In genomic region chr6:42984001-42984923, GRCh38 we compare ENCODE assay signal across 8 cellular contexts. TPM values are rescaled to one million over a fixed set of nuclear protein-coding genes. Genes with fewer than 3 reads are reported as not detected.
DNase-seq lines count a peak whose midpoint lies in the region; ATAC-seq and TF ChIP-seq lines count a peak whose summit lies in the region.

PPP2R5D (plus strand) TSS chr6:42984570; CDS start chr6:42984678, 108 bp downstream.

- H3K4me3 ChIP-seq in AG10803 (ENCODE audit: low read length), result peak within 1 kb of the TSS; percentile 74

- peak; percentile 93 for ATAC-seq in GM19043 (IDR thresholded peaks at IDR 0.05; ENCODE audit: low read depth, unreplicated experiment)
- ATAC-seq in HG03378 (IDR thresholded peaks at IDR 0.05; ENCODE audit: unreplicated experiment), result peak; percentile 85

- no peak for TF ChIP-seq CTCF in AG10803 (conservative IDR thresholded peaks at IDR 0.05; ENCODE audit: low read length)

- peak; percentile 98 for DNase-seq in AG10803 (ENCODE audit: low read depth)
- DNase-seq in NCI-H460 (ENCODE audit: extremely low read depth, low read depth), result peak; percentile 96
- peak; percentile 94 for DNase-seq in activated CD4-positive, CD25-positive, alpha-beta regulatory T cell treated with anti-CD3 and anti-CD28 coated beads, Interleukin-2, amount 50 U/mL, for 72 hours
- peak; percentile 99 for DNase-seq in cerebellar nuclear complex (lab: John Stamatoyannopoulos, UW)
- DNase-seq in islet precursor cell, result peak; percentile 99
- peak; percentile 96 to 97 (median 97) for DNase-seq in stimulated activated CD4-positive, alpha-beta T cell treated with anti-CD3 and anti-CD28 coated beads, Interleukin-12 subunit alpha, Interleukin-12 subunit beta, amount 100 ng/mL, for 48 hours (ENCODE audit: low read depth in 2 of 3, low spot score in 1 of 3)

RNA-seq across cellular contexts. Expression of gene PPP2R5D, which starts in this region (rescaled TPM):
- 34.8 and 35.7 TPM in 2 replicates for total RNA-seq in NCI-H460 (2014; rRNA removed; shearing (Covaris generic))
- polyA plus RNA-seq in NCI-H460 (2014; cell fraction: nucleus; rRNA removed), result 20.7 and 28.9 TPM in 2 replicates

Comparison
In these comparisons a context has a peak if more than half of its experiments do, and no peak if none do; other contexts are left out.
1. Peak in every context shown above with its lines: DNase-seq, ATAC-seq and H3K4me3 ChIP-seq.